2 cellular contexts compared by ENCODE assay signal in the genomic region with DNA sequence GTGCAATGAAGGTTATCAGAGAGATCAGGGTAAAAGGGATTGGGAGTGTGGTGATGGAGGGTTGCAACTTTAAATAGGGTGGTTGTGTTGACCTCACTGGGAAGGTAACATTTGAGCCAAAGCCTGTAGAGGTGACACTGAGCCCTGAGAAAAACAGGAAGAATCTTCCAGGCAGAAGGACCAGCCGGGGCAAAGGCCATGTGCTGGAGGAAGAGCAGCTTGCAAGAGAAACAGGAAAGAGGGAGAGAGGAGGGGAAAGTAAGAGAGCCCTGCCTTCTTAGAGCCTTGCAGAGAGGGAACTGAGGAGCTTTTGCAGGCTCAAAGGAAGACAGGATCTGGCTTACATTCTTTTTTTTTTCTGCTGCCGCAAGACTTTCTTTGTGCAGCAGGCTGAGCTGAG.
TF ChIP-seq lines count a peak whose summit lies in the region.

No MANE protein-coding gene starts in this region.

TF ChIP-seq in liver, 16 proteins besides CTCF, POLR2A, EP300 and RAD21:
- TF ChIP-seq REST (IDR thresholded peaks at IDR 0.05) (no peak), TAF1 (conservative IDR thresholded peaks at IDR 0.05) (no peak), NR2F2 (IDR thresholded peaks at IDR 0.05) (peak; percentile 58), RXRA (IDR thresholded peaks at IDR 0.05) (no peak)

TF ChIP-seq in HepG2, 621 proteins besides CTCF, POLR2A, EP300 and RAD21:
- TF ChIP-seq RELA (CRISPR knock-in tag; IDR thresholded peaks at IDR 0.05) (no peak), NFYC (CRISPR knock-in tag; IDR thresholded peaks at IDR 0.05) (no peak), ZNF343 (CRISPR knock-in tag; IDR thresholded peaks at IDR 0.05) (no peak), MLX (CRISPR knock-in tag; IDR thresholded peaks at IDR 0.05) (no peak), ARID3A (IDR thresholded peaks at IDR 0.05; ENCODE audit: low read depth, low read length) (no peak), ZNF777 (CRISPR knock-in tag; IDR thresholded peaks at IDR 0.05) (no peak)
